ENCODE assay signal across 8 cellular contexts in the genomic region with DNA sequence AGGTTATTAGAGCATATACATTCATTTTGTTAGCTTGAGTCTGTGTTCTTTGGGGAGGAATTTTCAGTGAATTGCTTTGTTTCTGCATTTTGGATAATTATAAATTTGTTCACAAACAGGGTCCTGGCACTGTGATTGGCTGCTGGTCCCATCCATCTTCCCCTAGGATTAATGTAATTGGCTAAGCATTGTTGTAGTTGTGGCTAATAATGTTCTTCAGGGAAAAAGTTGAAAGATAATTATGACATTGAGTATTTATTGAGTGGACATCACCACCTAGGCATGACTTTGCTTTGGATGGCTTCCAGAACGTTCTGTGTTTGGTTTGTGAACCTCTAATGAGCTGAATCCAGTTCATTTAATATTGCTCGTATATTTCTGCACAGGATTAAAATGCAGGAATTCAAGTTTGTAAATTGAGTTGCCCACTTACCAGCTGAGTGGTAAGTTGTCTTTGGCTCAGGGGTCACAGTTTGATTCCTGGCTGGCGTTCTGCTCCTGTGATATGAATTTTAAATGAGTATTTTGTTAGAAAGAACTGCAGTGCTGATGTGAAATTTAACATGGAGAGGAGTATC. TPM values are rescaled to one million over a fixed set of nuclear protein-coding genes. Genes with fewer than 3 reads are reported as not detected.
DNase-seq lines count a peak whose midpoint lies in the region; ATAC-seq and TF ChIP-seq lines count a peak whose summit lies in the region.

No MANE protein-coding gene starts in this region.

- TF ChIP-seq CTCF in MCF 10A (IDR thresholded peaks at IDR 0.05; ENCODE audit: unreplicated experiment) = no peak

- POLR2A ChIA-PET in MCF 10A (lab: Yijun Ruan, JAX) = interaction anchor here (0.6 to 1.4 kb wide), 3 partner anchors 9 to 809 kb away, joined by 3 to 7 read pairs (median 3); no protein-coding TSS in a partner anchor

- CTCF ChIA-PET in MCF 10A (lab: Yijun Ruan, JAX) = interaction anchor here (0.6 to 0.9 kb wide), 3 partner anchors 21 to 352 kb away, joined by 3 to 4 read pairs (median 4); no protein-coding TSS in a partner anchor
- CTCF ChIA-PET in activated CD8-positive, alpha-beta memory T cell treated with anti-CD3 and anti-CD28 coated beads, Interleukin-2, amount 10 ng/mL, durations not matched to agents 7 days and 5 days (lab: Charles Lee) = no interaction called here

- no peaks in the 10 kb centered on the region for H3K27me3 Mint-ChIP-seq in MCF 10A (ENCODE audit: insufficient read depth, unreplicated experiment)
- no peaks in the 10 kb centered on the region for H3K27me3 Mint-ChIP-seq in activated CD8-positive, alpha-beta memory T cell treated with anti-CD3 and anti-CD28 coated beads, Interleukin-2, amount 10 ng/mL, durations not matched to agents 7 days and 5 days

- H3K36me3 ChIP-seq in MG63 = peaks cover 7% of the 10 kb centered on the region

- intact Hi-C loops in MCF 10A (cut with micrococcal nuclease) = no loop called here

- DNase-seq in Ammon's horn (ENCODE audit: low spot score) (peak; percentile 54), MG63 (peak; percentile 49), MCF 10A (ENCODE audit: unreplicated experiment) (peak; percentile 36), lung microvascular endothelial cell (ENCODE audit: low read depth in 2 of 2) (peak; percentile 57 to 68), SKM-1 treated with dmso at 0.1 percent for 144 hours (lab: John Stamatoyannopoulos, UW; ENCODE audit: unreplicated experiment) (no peak)
- DNase-seq in activated CD8-positive, alpha-beta memory T cell treated with anti-CD3 and anti-CD28 coated beads, Interleukin-2, amount 10 ng/mL, durations not matched to agents 7 days and 5 days = no peak

- H3K4me1 Mint-ChIP-seq in MCF 10A (ENCODE audit: insufficient read depth, unreplicated experiment) = peaks cover 31% of the 10 kb centered on the region
- H3K4me1 Mint-ChIP-seq in activated CD8-positive, alpha-beta memory T cell treated with anti-CD3 and anti-CD28 coated beads, Interleukin-2, amount 10 ng/mL, durations not matched to agents 7 days and 5 days = peaks cover 15% of the 10 kb centered on the region

- ATAC-seq in GM19328 (IDR thresholded peaks at IDR 0.05; ENCODE audit: unreplicated experiment) = no peak
- ATAC-seq in HG02642 (IDR thresholded peaks at IDR 0.05; ENCODE audit: poor library complexity, unreplicated experiment) = no peak
- ATAC-seq in activated CD8-positive, alpha-beta memory T cell treated with anti-CD3 and anti-CD28 coated beads, Interleukin-2, amount 10 ng/mL, durations not matched to agents 7 days and 5 days = no peak

- H3K27me3 ChIP-seq in MG63 = no peaks in the 10 kb centered on the region

- H3K9me3 Mint-ChIP-seq in MCF 10A (ENCODE audit: unreplicated experiment) = no peaks in the 10 kb centered on the region
- no peaks in the 10 kb centered on the region for H3K9me3 Mint-ChIP-seq in activated CD8-positive, alpha-beta memory T cell treated with anti-CD3 and anti-CD28 coated beads, Interleukin-2, amount 10 ng/mL, durations not matched to agents 7 days and 5 days (ENCODE audit: low read depth)

- peaks cover 6% of the 10 kb centered on the region for H3K36me3 Mint-ChIP-seq in MCF 10A (ENCODE audit: insufficient read depth, unreplicated experiment)
- H3K36me3 Mint-ChIP-seq in activated CD8-positive, alpha-beta memory T cell treated with anti-CD3 and anti-CD28 coated beads, Interleukin-2, amount 10 ng/mL, durations not matched to agents 7 days and 5 days = peaks cover 23% of the 10 kb centered on the region

- no peak overlapping the region for H3K4me3 ChIP-seq in MG63

- BruUV-seq in MCF 10A (replicated peaks; lab: Mats Ljungman, UMichigan) = no TSS peak

- no peak overlapping the region for H3K4me3 Mint-ChIP-seq in MCF 10A (ENCODE audit: unreplicated experiment)
- H3K4me3 Mint-ChIP-seq in activated CD8-positive, alpha-beta memory T cell treated with anti-CD3 and anti-CD28 coated beads, Interleukin-2, amount 10 ng/mL, durations not matched to agents 7 days and 5 days = no peak overlapping the region

- no peaks in the 10 kb centered on the region for H3K9me3 ChIP-seq in MG63

- peak overlapping the region; percentile 31 for H3K27ac Mint-ChIP-seq in MCF 10A (ENCODE audit: low read depth, unreplicated experiment)
- H3K27ac Mint-ChIP-seq in activated CD8-positive, alpha-beta memory T cell treated with anti-CD3 and anti-CD28 coated beads, Interleukin-2, amount 10 ng/mL, durations not matched to agents 7 days and 5 days = no peak overlapping the region

RNA-seq across cellular contexts. Expression of gene ARID1B, which starts 55.1 kb away (rescaled TPM):
- 9.2 and 9.9 TPM in 2 replicates for total RNA-seq in MG63 (2014; rRNA removed; shearing (Covaris generic); ENCODE audit: low replicate concordance)
- total RNA-seq in MCF 10A (2022) = 62.2 and 63.9 TPM in 2 replicates
- 22.7 and 33.1 TPM in 2 replicates for total RNA-seq in lung microvascular endothelial cell
- total RNA-seq in activated CD8-positive, alpha-beta memory T cell treated with anti-CD3 and anti-CD28 coated beads, Interleukin-2, amount 10 ng/mL, durations not matched to agents 7 days and 5 days = 10 to 100 TPM; 59.5 to 81.5 TPM

Comparison
In these comparisons a context has a peak if more than half of its experiments do, and no peak if none do; other contexts are left out.
1. DNase-seq: peak in Ammon's horn (single experiment), MG63 (single experiment), MCF 10A (single experiment) and lung microvascular endothelial cell (2 of 2); none in SKM-1 treated with dmso at 0.1 percent for 144 hours (single experiment) and activated CD8-positive, alpha-beta memory T cell treated with anti-CD3 and anti-CD28 coated beads, Interleukin-2, amount 10 ng/mL, durations not matched to agents 7 days and 5 days (single experiment).